ENCODE assay signal across 1 cellular context in the genomic region with DNA sequence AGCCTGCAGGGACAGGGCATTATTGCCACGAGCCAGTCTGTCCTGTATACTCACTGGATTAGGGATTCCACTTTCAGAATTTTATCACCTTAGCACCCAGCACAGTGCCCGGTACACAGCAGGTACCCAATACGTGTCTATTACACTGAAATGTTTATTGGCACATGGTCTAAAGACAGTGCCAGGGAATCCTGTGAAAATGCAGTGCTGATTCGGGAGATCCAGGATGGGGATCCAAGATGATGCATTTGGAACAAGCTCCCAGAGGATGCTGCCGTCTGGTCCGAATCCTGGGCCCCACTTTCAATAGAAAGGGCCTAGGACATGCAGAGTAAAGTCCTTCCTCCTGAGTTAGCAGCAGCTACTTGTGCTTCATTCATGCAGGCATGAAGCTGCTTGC.
TF ChIP-seq lines count a peak whose summit lies in the region.

No MANE protein-coding gene starts in this region.

TF ChIP-seq in IMR-90, 13 proteins besides CTCF, POLR2A, EP300 and RAD21:
- no peak for TF ChIP-seq FOS (IDR thresholded peaks at IDR 0.05; ENCODE audit: low read depth, low read length)
